Comparison of ENCODE assay signal across 8 cellular contexts in genomic region chr17:55717898-55718735, GRCh38. TPM values are rescaled to one million over a fixed set of nuclear protein-coding genes. Genes with fewer than 3 reads are reported as not detected.
DNase-seq lines count a peak whose midpoint lies in the region.

No MANE protein-coding gene starts in this region.

- peaks cover 2% of the 10 kb centered on the region for H3K4me1 Mint-ChIP-seq in activated naive CD4-positive, alpha-beta T cell treated with anti-CD3 and anti-CD28 coated beads for 36 hours (ENCODE audit: low read depth)

- no peak overlapping the region for H3K27ac ChIP-seq in SJSA1

- H3K27me3 Mint-ChIP-seq in activated naive CD4-positive, alpha-beta T cell treated with anti-CD3 and anti-CD28 coated beads for 36 hours (ENCODE audit: low read depth) = peaks cover 15% of the 10 kb centered on the region

- H3K27ac Mint-ChIP-seq in activated naive CD4-positive, alpha-beta T cell treated with anti-CD3 and anti-CD28 coated beads for 36 hours = no peak overlapping the region

- no peaks in the 10 kb centered on the region for H3K9me3 Mint-ChIP-seq in activated naive CD4-positive, alpha-beta T cell treated with anti-CD3 and anti-CD28 coated beads for 36 hours

- intact Hi-C loops in activated naive CD4-positive, alpha-beta T cell treated with anti-CD3 and anti-CD28 coated beads for 36 hours (cut with micrococcal nuclease) = loop anchor here (1.0 to 2.0 kb wide), 2 partner anchors 115 to 192 kb away; no protein-coding TSS in a partner anchor
- intact Hi-C loops in head of caudate nucleus (cut with DNase I) (loop anchor here (10.0 kb wide), 1 partner anchor 193 kb away; no protein-coding TSS in a partner anchor), posterior vena cava (cut with DNase I) (no loop called here)

- H3K36me3 Mint-ChIP-seq in activated naive CD4-positive, alpha-beta T cell treated with anti-CD3 and anti-CD28 coated beads for 36 hours (ENCODE audit: low read depth) = no peaks in the 10 kb centered on the region

- H3K4me1 ChIP-seq in SJSA1 (replicated peaks) = peaks cover 17% of the 10 kb centered on the region

- CTCF ChIA-PET in activated naive CD4-positive, alpha-beta T cell treated with anti-CD3 and anti-CD28 coated beads for 36 hours (lab: Charles Lee) = interaction anchor here (0.5 to 4.4 kb wide), 26 partner anchors 9 to 760 kb away, joined by 3 to 35 read pairs (median 4); partner anchors contain the start of gene PCTP

- H3K27me3 ChIP-seq in SJSA1 (replicated peaks) = no peaks in the 10 kb centered on the region

- H3K36me3 ChIP-seq in SJSA1 = no peaks in the 10 kb centered on the region

- no peak overlapping the region for H3K4me3 ChIP-seq in SJSA1

- no peaks in the 10 kb centered on the region for H3K9me3 ChIP-seq in SJSA1 (replicated peaks)

- H3K4me3 Mint-ChIP-seq in activated naive CD4-positive, alpha-beta T cell treated with anti-CD3 and anti-CD28 coated beads for 36 hours = no peak overlapping the region

- DNase-seq in DMS 273 (lab: John Stamatoyannopoulos, UW; ENCODE audit: unreplicated experiment) = peak; percentile 88
- no peak for DNase-seq in DMS 273 treated with DMSO at 0.1 percent for 48 hours (lab: John Stamatoyannopoulos, UW)
- DNase-seq in KG1 (lab: John Stamatoyannopoulos, UW) = peak; percentile 71
- DNase-seq in SJSA1 (ENCODE audit: low read depth in 1 of 2, low spot score in 2 of 2) = peak; percentile 77 to 80
- peak; percentile 84 for DNase-seq in activated naive CD4-positive, alpha-beta T cell treated with anti-CD3 and anti-CD28 coated beads for 36 hours
- DNase-seq in head of caudate nucleus = peak; percentile 54 to 91 (median 78)
- DNase-seq in posterior vena cava (ENCODE audit: low spot score) = peak; percentile 91
- no peak for DNase-seq in GM19240 (ENCODE audit: insufficient read length, low spot score)

RNA-seq across cellular contexts. Expression of gene TMEM100, which starts 4.5 kb away (rescaled TPM):
- 2.6 and 3.4 TPM in 2 replicates for total RNA-seq in SJSA1 (2014; rRNA removed; shearing (Covaris generic))
- total RNA-seq in activated naive CD4-positive, alpha-beta T cell treated with anti-CD3 and anti-CD28 coated beads for 36 hours = not detected
- 10 to 100 TPM; 11.8 to 15.1 TPM for total RNA-seq in posterior vena cava

RNA-seq across cellular contexts. Expression of gene PCTP, which starts 32.7 kb away (rescaled TPM):
- total RNA-seq in SJSA1 (2014; rRNA removed; shearing (Covaris generic)) = 99.0 and 108 TPM in 2 replicates
- 10 to 100 TPM in 1 of 2 experiments, 1 to 10 TPM in 1; 8.8 to 10.3 TPM for total RNA-seq in activated naive CD4-positive, alpha-beta T cell treated with anti-CD3 and anti-CD28 coated beads for 36 hours
- total RNA-seq in posterior vena cava = 10 to 100 TPM; 10.0 to 12.8 TPM

Comparison
In these comparisons a context has a peak if more than half of its experiments do, and no peak if none do; other contexts are left out.
1. DNase-seq: peak in DMS 273 (single experiment), KG1 (single experiment), SJSA1 (2 of 2), activated naive CD4-positive, alpha-beta T cell treated with anti-CD3 and anti-CD28 coated beads for 36 hours (single experiment), head of caudate nucleus (42 of 42) and posterior vena cava (single experiment); none in DMS 273 treated with DMSO at 0.1 percent for 48 hours (single experiment) and GM19240 (single experiment).
2. intact Hi-C loops: an anchor here in activated naive CD4-positive, alpha-beta T cell treated with anti-CD3 and anti-CD28 coated beads for 36 hours (1.0 to 2.0 kb wide) and head of caudate nucleus (10.0 kb wide); none called in posterior vena cava.